ENCODE assay signal across 1 cellular context in the genomic region with DNA sequence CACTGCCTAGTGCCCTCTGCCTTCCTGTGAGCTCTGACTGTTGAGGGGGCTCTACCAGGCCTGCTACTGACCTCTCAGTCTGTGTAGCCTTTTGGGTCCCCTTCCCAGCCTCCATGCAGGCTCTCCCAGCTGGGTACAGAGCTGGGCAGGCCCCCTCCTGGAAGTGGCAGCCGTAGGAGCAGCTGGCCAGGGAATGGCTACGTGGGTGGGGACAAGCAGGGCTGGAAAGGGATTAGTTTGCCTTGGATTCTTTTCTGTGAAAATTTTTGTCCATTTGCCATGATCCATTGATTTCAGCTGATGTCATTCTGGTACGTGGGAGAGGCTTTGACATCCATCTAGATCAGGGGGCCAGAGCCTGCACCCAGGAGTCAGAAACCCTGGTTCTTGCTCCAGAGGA.
TF ChIP-seq lines count a peak whose summit lies in the region.

No MANE protein-coding gene starts in this region.

TF ChIP-seq in HepG2, 621 proteins besides CTCF, POLR2A, EP300 and RAD21:
- no peak for TF ChIP-seq TFDP1 (CRISPR knock-in tag; IDR thresholded peaks at IDR 0.05; ENCODE audit: borderline replicate concordance)
- no peak for TF ChIP-seq GLMP (CRISPR knock-in tag; IDR thresholded peaks at IDR 0.05; ENCODE audit: borderline replicate concordance)
- no peak for TF ChIP-seq SMC3 (IDR thresholded peaks at IDR 0.05; ENCODE audit: low read length)
- TF ChIP-seq, protein P1, sequence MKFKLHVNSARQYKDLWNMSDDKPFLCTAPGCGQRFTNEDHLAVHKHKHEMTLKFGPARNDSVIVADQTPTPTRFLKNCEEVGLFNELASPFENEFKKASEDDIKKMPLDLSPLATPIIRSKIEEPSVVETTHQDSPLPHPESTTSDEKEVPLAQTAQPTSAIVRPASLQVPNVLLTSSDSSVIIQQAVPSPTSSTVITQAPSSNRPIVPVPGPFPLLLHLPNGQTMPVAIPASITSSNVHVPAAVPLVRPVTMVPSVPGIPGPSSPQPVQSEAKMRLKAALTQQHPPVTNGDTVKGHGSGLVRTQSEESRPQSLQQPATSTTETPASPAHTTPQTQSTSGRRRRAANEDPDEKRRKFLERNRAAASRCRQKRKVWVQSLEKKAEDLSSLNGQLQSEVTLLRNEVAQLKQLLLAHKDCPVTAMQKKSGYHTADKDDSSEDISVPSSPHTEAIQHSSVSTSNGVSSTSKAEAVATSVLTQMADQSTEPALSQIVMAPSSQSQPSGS (CRISPR knock-in tag; IDR thresholded peaks at IDR 0.05), result no peak
- TF ChIP-seq RFX5 (IDR thresholded peaks at IDR 0.05; ENCODE audit: low read depth, low read length), result no peak
- no peak for TF ChIP-seq CCAR2 (optimal IDR thresholded peaks at IDR 0.05; ENCODE audit: low read depth, low read length)
- no peak for TF ChIP-seq ZIK1 (CRISPR knock-in tag; IDR thresholded peaks at IDR 0.05; ENCODE audit: borderline replicate concordance, low read depth)
- TF ChIP-seq, protein P2, sequence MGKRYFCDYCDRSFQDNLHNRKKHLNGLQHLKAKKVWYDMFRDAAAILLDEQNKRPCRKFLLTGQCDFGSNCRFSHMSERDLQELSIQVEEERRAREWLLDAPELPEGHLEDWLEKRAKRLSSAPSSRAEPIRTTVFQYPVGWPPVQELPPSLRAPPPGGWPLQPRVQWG (CRISPR knock-in tag; IDR thresholded peaks at IDR 0.05; ENCODE audit: borderline replicate concordance, low read depth), result no peak
- TF ChIP-seq THRA (CRISPR knock-in tag; IDR thresholded peaks at IDR 0.05; ENCODE audit: borderline replicate concordance), result no peak
- TF ChIP-seq ZNF234 (CRISPR knock-in tag; conservative IDR thresholded peaks at IDR 0.05), result no peak
